15 cellular contexts compared by ENCODE assay signal in the genomic region with DNA sequence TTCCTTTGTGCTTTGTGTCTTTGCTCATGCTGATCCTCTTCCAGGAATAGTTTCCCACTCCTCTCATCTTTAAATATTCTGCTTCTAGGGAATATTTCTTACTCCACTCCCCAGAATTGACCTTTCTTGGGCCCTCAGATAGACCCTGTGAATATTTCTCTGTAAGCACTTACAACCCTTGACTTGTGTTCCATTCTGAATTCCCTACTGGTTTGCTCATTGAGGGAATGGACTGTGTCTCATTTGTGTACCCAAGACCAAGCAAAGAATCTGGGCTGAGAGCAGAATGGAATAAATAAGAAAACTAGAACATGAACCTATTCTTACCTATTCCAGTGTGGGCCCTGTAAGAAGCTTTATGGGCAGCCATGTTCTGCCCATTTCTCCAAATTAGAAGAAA.
DNase-seq lines count a peak whose midpoint lies in the region; ATAC-seq and TF ChIP-seq lines count a peak whose summit lies in the region.
"Had no signal": no experiment of that assay in that cellular context is flagged by ENCODE, and none has a peak within 500 bp of the region (broad histone marks: within the 10 kb centered on the region; RNA-seq: fewer than 3 reads in every experiment).

No MANE protein-coding gene starts in this region.

- peak overlapping the region; percentile 26 for H3K27ac ChIP-seq in lower lobe of right lung
- H3K27ac ChIP-seq in suprapubic skin, result peak overlapping the region; percentile 42
- H3K27ac ChIP-seq: KMS-11 had no signal

- peaks cover 16% of the 10 kb centered on the region for H3K9me3 Mint-ChIP-seq in HFFc6
- H3K9me3 Mint-ChIP-seq in stimulated activated memory B cell treated with anti-CD40 and anti-IgM and Interleukin-4, amounts not matched to agents 10 μg/mL and 1 μg/mL and 100 μg/mL, for 72 hours, result peaks cover 4% of the 10 kb centered on the region

- no peaks in the 10 kb centered on the region; the same call in 1 of the 2 replicates for H3K27me3 Mint-ChIP-seq in HFFc6 (ENCODE audit: insufficient read depth)
- H3K27me3 Mint-ChIP-seq in stimulated activated memory B cell treated with anti-CD40 and anti-IgM and Interleukin-4, amounts not matched to agents 10 μg/mL and 1 μg/mL and 100 μg/mL, for 72 hours, result no peaks in the 10 kb centered on the region

- intact Hi-C loops in lower lobe of right lung (cut with DNase I), result no loop called here

- DNase-seq in HFFc6 (no peak), astrocyte of the spinal cord (ENCODE audit: low read depth, low spot score) (peak; percentile 24), lower lobe of right lung (no peak), suprapubic skin (ENCODE audit: low spot score in 2 of 2) (no peak), GDM1 (lab: John Stamatoyannopoulos, UW) (no peak)
- DNase-seq in activated CD8-positive, alpha-beta memory T cell treated with anti-CD3 and anti-CD28 coated beads, Interleukin-2, amount 50 U/mL, for 4 hours, result no peak
- DNase-seq: activated CD4-positive, CD25-positive, alpha-beta regulatory T cell treated with anti-CD3 and anti-CD28 coated beads, Interleukin-2, amount 50 U/mL, for 72 hours; DMS53; ovary; stimulated activated naive CD4-positive, alpha-beta T cell treated with Interleukin-2 at 50 U/mL for 16 hours had no signal

- in situ Hi-C loops in astrocyte of the spinal cord (cut with HindIII; ENCODE audit: low sequenced_read_pairs), result no loop called here

- H3K4me1 ChIP-seq in lower lobe of right lung, result peaks cover 16% of the 10 kb centered on the region
- H3K4me1 ChIP-seq in suprapubic skin, result peaks cover 6% of the 10 kb centered on the region

- H3K4me3 ChIP-seq in astrocyte of the spinal cord (ENCODE audit: low read depth, low read length) (no peak overlapping the region), lower lobe of right lung (no peak overlapping the region), suprapubic skin (no peak overlapping the region)
- H3K4me3 ChIP-seq: ovary, skin epidermis had no signal

- TF ChIP-seq CTCF in HFFc6 (IDR thresholded peaks at IDR 0.05) (no peak), astrocyte of the spinal cord (IDR thresholded peaks at IDR 0.05; ENCODE audit: low read depth, low read length) (no peak), lower lobe of right lung (IDR thresholded peaks at IDR 0.05) (no peak), suprapubic skin (IDR thresholded peaks at IDR 0.05) (no peak)

- no peaks in the 10 kb centered on the region for H3K36me3 ChIP-seq in lower lobe of right lung
- H3K36me3 ChIP-seq in suprapubic skin, result no peaks in the 10 kb centered on the region
- H3K36me3 ChIP-seq: ovary had no signal

- H3K4me3 Mint-ChIP-seq in HFFc6, result peak overlapping the region; percentile 81
- H3K4me3 Mint-ChIP-seq in stimulated activated memory B cell treated with anti-CD40 and anti-IgM and Interleukin-4, amounts not matched to agents 10 μg/mL and 1 μg/mL and 100 μg/mL, for 72 hours, result no peak overlapping the region

- peaks cover 77% of the 10 kb centered on the region for H3K4me1 Mint-ChIP-seq in HFFc6 (ENCODE audit: low read depth)
- no peaks in the 10 kb centered on the region for H3K4me1 Mint-ChIP-seq in stimulated activated memory B cell treated with anti-CD40 and anti-IgM and Interleukin-4, amounts not matched to agents 10 μg/mL and 1 μg/mL and 100 μg/mL, for 72 hours

- no peak for TF ChIP-seq POLR2A in suprapubic skin (IDR thresholded peaks at IDR 0.05)

- TF ChIP-seq EP300 in suprapubic skin (IDR thresholded peaks at IDR 0.05), result no peak

- ATAC-seq in lower lobe of right lung, result no peak
- ATAC-seq in HG02852 (IDR thresholded peaks at IDR 0.05; ENCODE audit: unreplicated experiment), result no peak
- no peak for ATAC-seq in stimulated activated memory B cell treated with anti-CD40 and anti-IgM and Interleukin-4, amounts not matched to agents 10 μg/mL and 1 μg/mL and 100 μg/mL, for 72 hours
- ATAC-seq: Right ventricle myocardium inferior had no signal

- H3K27me3 ChIP-seq in lower lobe of right lung (ENCODE audit: low read depth) (no peaks in the 10 kb centered on the region), suprapubic skin (no peaks in the 10 kb centered on the region)
- H3K27me3 ChIP-seq: ovary had no signal

- peak overlapping the region; percentile 96 for H3K27ac Mint-ChIP-seq in HFFc6
- H3K27ac Mint-ChIP-seq in stimulated activated memory B cell treated with anti-CD40 and anti-IgM and Interleukin-4, amounts not matched to agents 10 μg/mL and 1 μg/mL and 100 μg/mL, for 72 hours, result no peak overlapping the region

- H3K9me3 ChIP-seq in lower lobe of right lung, result peaks cover 17% of the 10 kb centered on the region
- H3K9me3 ChIP-seq in suprapubic skin, result no peaks in the 10 kb centered on the region
- H3K9me3 ChIP-seq: ovary had no signal

- H3K36me3 Mint-ChIP-seq in HFFc6 (ENCODE audit: low read depth), result peaks cover 58% of the 10 kb centered on the region
- H3K36me3 Mint-ChIP-seq in stimulated activated memory B cell treated with anti-CD40 and anti-IgM and Interleukin-4, amounts not matched to agents 10 μg/mL and 1 μg/mL and 100 μg/mL, for 72 hours, result peaks cover 62% of the 10 kb centered on the region
